ENCODE assay signal across 9 cellular contexts in genomic region chr5:172984244-172984953, GRCh38. TPM values are rescaled to one million over a fixed set of nuclear protein-coding genes. Genes with fewer than 3 reads are reported as not detected.
DNase-seq lines count a peak whose midpoint lies in the region; ATAC-seq, FAIRE-seq and TF ChIP-seq lines count a peak whose summit lies in the region.
"Had no signal": no experiment of that assay in that cellular context is flagged by ENCODE, and none has a peak within 500 bp of the region (broad histone marks: within the 10 kb centered on the region; RNA-seq: fewer than 3 reads in every experiment).

No MANE protein-coding gene starts in this region.

- WGBS in mesenchymal stem cell: 5% methylated on average over 15 of the region's 15 CpGs

- DNase-seq in BJ (ENCODE audit: low read depth) (peak; percentile 50), GM19239 (ENCODE audit: insufficient read length, low spot score) (peak; percentile 53), NCI-H774 (lab: John Stamatoyannopoulos, UW) (peak; percentile 43), mesenchymal stem cell (peak; percentile 94)
- peak; percentile 84 for DNase-seq in activated CD8-positive, alpha-beta memory T cell treated with anti-CD3 and anti-CD28 coated beads for 24 hours
- peak; percentile 63 to 72 (median 65) for DNase-seq in effector memory CD8-positive, alpha-beta T cell
- peak; percentile 46 for DNase-seq in stimulated activated CD8-positive, alpha-beta memory T cell treated with anti-CD3 and anti-CD28 coated beads, Interleukin-12 subunit alpha, Interleukin-12 subunit beta, amount 100 ng/mL, for 4 hours (ENCODE audit: low read depth)

- peak; percentile 89 for FAIRE-seq in GM19239 (lab: Jason Lieb, UNC)
- FAIRE-seq: colon had no signal

- ATAC-seq in HG03439 (IDR thresholded peaks at IDR 0.05; ENCODE audit: unreplicated experiment): peak; percentile 61
- peak; percentile 76 for ATAC-seq in effector memory CD8-positive, alpha-beta T cell (replicated peaks)

- peaks cover 30% of the 10 kb centered on the region for H3K36me3 Mint-ChIP-seq in effector memory CD8-positive, alpha-beta T cell (ENCODE audit: insufficient read depth)

- no peak overlapping the region for H2AK5ac ChIP-seq in mesenchymal stem cell (ENCODE audit: low read length, severe bottlenecking)

- H3K14ac ChIP-seq in mesenchymal stem cell (ENCODE audit: low read length in 2 of 2): peak overlapping the region in 1 of 2 experiments; percentile 99

- no peak overlapping the region for H4K8ac ChIP-seq in mesenchymal stem cell (ENCODE audit: low read length)

- no peak overlapping the region for H3K23ac ChIP-seq in mesenchymal stem cell (ENCODE audit: low read length in 2 of 2)

- H2BK5ac ChIP-seq in mesenchymal stem cell (ENCODE audit: low read depth, low read length, poor library complexity, severe bottlenecking): no peak overlapping the region

- H3K9me3 ChIP-seq in mesenchymal stem cell (ENCODE audit: control insufficient read depth, low read length): no peaks in the 10 kb centered on the region

- H2BK120ac ChIP-seq in mesenchymal stem cell (ENCODE audit: low read depth, low read length): no peak overlapping the region

- peak overlapping the region; percentile 91 to 95 for H3K4me3 Mint-ChIP-seq in effector memory CD8-positive, alpha-beta T cell

- peak overlapping the region; percentile 61 to 98 for H3K4ac ChIP-seq in mesenchymal stem cell (ENCODE audit: low read depth in 1 of 2, low read length in 2 of 2)

- CTCF ChIA-PET in BJ (lab: Yijun Ruan, JAX): interaction anchor here (1.0 to 1.8 kb wide), 11 partner anchors 12 to 515 kb away, joined by 3 to 6 read pairs (median 4); partner anchors contain the start of gene RPL26L1

- H3K18ac ChIP-seq in mesenchymal stem cell (ENCODE audit: low read depth in 1 of 2, low read length in 2 of 2): peak overlapping the region; percentile 78 to 97

- peak overlapping the region; percentile 74 for H3K27ac ChIP-seq in mesenchymal stem cell (ENCODE audit: low read length, poor library complexity, severe bottlenecking)

- H3K27ac Mint-ChIP-seq in effector memory CD8-positive, alpha-beta T cell: peak overlapping the region; percentile 97 to 98

- no peak overlapping the region for H4K91ac ChIP-seq in mesenchymal stem cell (ENCODE audit: low read length)

- peaks cover 12% of the 10 kb centered on the region for H3K79me1 ChIP-seq in mesenchymal stem cell (replicated peaks; ENCODE audit: low read length, poor library complexity, severe bottlenecking)

- peak overlapping the region; percentile 74 for H3K4me2 ChIP-seq in mesenchymal stem cell (ENCODE audit: low read length, poor library complexity, severe bottlenecking)

- peak overlapping the region; percentile 99 for H3K9ac ChIP-seq in mesenchymal stem cell (ENCODE audit: low read length)

- no peaks in the 10 kb centered on the region for H3K9me3 Mint-ChIP-seq in effector memory CD8-positive, alpha-beta T cell

- H3K36me3 ChIP-seq in BJ (ENCODE audit: control insufficient read depth, insufficient read depth, low read length) (peaks cover 4% of the 10 kb centered on the region), mesenchymal stem cell (ENCODE audit: control insufficient read depth in 1 of 2, insufficient read depth in 2 of 2, low read depth in 1 of 2, low read length in 2 of 2) (peaks cover 13 to 34% of the 10 kb centered on the region in 2 experiments)

- H3K4me1 Mint-ChIP-seq in effector memory CD8-positive, alpha-beta T cell (ENCODE audit: low read depth in 2 of 2): peaks cover 23 to 25% of the 10 kb centered on the region in 2 donors

- TF ChIP-seq CTCF in BJ (IDR thresholded peaks at IDR 0.05; ENCODE audit: insufficient read depth, low read depth, low read length): peak; percentile 78

- peaks cover 5% of the 10 kb centered on the region for H3K4me1 ChIP-seq in mesenchymal stem cell (ENCODE audit: control insufficient read depth, insufficient read depth, low read depth, low read length)

- POLR2A ChIA-PET in BJ (lab: Charles Lee): interaction anchor here (0.8 kb wide), 2 partner anchors 15 to 32 kb away, joined by 3 to 4 read pairs; no protein-coding TSS in a partner anchor

- peak overlapping the region; percentile 87 for H2BK15ac ChIP-seq in mesenchymal stem cell (ENCODE audit: low read depth, poor library complexity, severe bottlenecking)

- H3K27me3 Mint-ChIP-seq in effector memory CD8-positive, alpha-beta T cell: no peaks in the 10 kb centered on the region

- no peaks in the 10 kb centered on the region for H3K27me3 ChIP-seq in BJ (ENCODE audit: control insufficient read depth, insufficient read depth, low read length)
- H3K27me3 ChIP-seq in mesenchymal stem cell (ENCODE audit: control insufficient read depth in 1 of 2, insufficient read depth in 1 of 2, low read length in 2 of 2): no peaks in the 10 kb centered on the region

- H2AFZ ChIP-seq in mesenchymal stem cell (ENCODE audit: low read depth, low read length): peak overlapping the region; percentile 74

- H2BK12ac ChIP-seq in mesenchymal stem cell (ENCODE audit: low read length in 2 of 2): no peak overlapping the region

- H3K4me3 ChIP-seq in BJ (ENCODE audit: low read depth, low read length) (peak overlapping the region; percentile 57), mesenchymal stem cell (ENCODE audit: insufficient read depth in 1 of 2, low read depth in 1 of 2, low read length in 2 of 2) (peak overlapping the region; percentile 80 to 90)

RNA-seq across cellular contexts. Expression of gene ATP6V0E1, which starts 0.8 kb away (rescaled TPM):
- polyA plus RNA-seq in BJ (2011; rRNA removed): 491 and 500 TPM in 2 replicates
- 96.5 and 142 TPM in 2 replicates for polyA minus RNA-seq in BJ (2011; rRNA and poly(A)+ RNA removed)
- polyA plus RNA-seq in mesenchymal stem cell (2013, experiment 1 of 2): 462 TPM
- polyA plus RNA-seq in mesenchymal stem cell (2013, experiment 2 of 2): 468 TPM

RNA-seq across cellular contexts. Expression of gene RPL26L1, which starts 25.2 kb away (rescaled TPM):
- 102 and 113 TPM in 2 replicates for polyA plus RNA-seq in BJ (2011; rRNA removed)
- 31.6 and 57.6 TPM in 2 replicates for polyA minus RNA-seq in BJ (2011; rRNA and poly(A)+ RNA removed)
- 77.2 TPM for polyA plus RNA-seq in mesenchymal stem cell (2013, experiment 1 of 2)
- 75.2 TPM for polyA plus RNA-seq in mesenchymal stem cell (2013, experiment 2 of 2)

Comparison
In these comparisons a context has a peak if more than half of its experiments do, and no peak if none do; other contexts are left out.
1. Peak in every context shown above with its lines: DNase-seq, ATAC-seq, H3K4me3 ChIP-seq and H3K27ac ChIP-seq.
2. DNase-seq: peak in every context shown above with its lines; median percentile 94 in mesenchymal stem cell; 84 in activated CD8-positive, alpha-beta memory T cell treated with anti-CD3 and anti-CD28 coated beads for 24 hours; 65 in effector memory CD8-positive, alpha-beta T cell; 53 in GM19239; 50 in BJ; 46 in stimulated activated CD8-positive, alpha-beta memory T cell treated with anti-CD3 and anti-CD28 coated beads, Interleukin-12 subunit alpha, Interleukin-12 subunit beta, amount 100 ng/mL, for 4 hours; 43 in NCI-H774.